ENCODE assay signal across 9 cellular contexts in the genomic region with DNA sequence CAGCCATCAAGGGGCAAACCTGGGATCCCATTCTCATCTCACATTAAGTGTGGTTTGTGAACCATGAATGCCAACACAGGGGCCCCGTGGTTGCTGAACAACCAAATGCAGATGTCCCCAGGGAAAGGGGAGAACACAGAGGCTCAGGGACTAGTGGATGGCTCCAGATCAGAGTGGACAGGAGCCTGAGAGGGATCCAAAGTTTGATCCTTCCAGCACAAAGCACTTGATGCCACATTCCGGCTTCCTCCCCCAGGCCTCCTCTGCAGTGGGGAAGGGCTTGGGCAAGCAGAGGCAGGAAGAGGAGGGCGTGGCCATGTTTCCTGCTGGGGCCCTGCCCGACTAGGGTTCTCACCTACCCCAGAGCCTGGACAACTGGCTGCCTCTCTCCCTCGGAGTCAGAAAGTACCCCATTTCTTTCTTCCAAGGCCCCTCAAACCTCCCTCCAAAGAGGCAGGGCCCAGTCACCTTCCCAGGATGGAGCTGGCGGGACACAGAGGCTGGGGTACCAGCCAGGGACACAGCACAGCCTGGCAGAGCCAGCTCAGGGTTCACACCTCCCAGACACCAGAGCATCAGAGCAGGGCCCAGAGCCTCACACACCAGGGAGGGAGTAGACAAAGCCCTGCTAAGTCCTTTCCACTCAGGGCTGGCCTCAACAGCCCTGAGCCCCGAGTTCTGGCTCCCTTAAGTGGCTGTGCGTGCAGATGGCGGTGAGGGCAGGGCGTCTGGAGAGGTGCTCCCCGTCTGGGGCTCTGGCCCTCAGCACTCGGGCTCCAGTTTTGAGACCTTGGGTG. TPM values are rescaled to one million over a fixed set of nuclear protein-coding genes. Genes with fewer than 3 reads are reported as not detected.
DNase-seq lines count a peak whose midpoint lies in the region; ATAC-seq, FAIRE-seq and TF ChIP-seq lines count a peak whose summit lies in the region.
"Had no signal": no experiment of that assay in that cellular context is flagged by ENCODE, and none has a peak within 500 bp of the region (broad histone marks: within the 10 kb centered on the region; RNA-seq: fewer than 3 reads in every experiment).

No MANE protein-coding gene starts in this region.

- peak overlapping the region; percentile 92 for H3K4me2 ChIP-seq in Karpas-422 (ENCODE audit: low read depth, low read length, poor library complexity, severe bottlenecking)

- H3K27ac Mint-ChIP-seq in Caco-2 (ENCODE audit: unreplicated experiment): peak overlapping the region; percentile 74

- DNase-seq in Caco-2: peak; percentile 67 to 77
- peak; percentile 73 for DNase-seq in Karpas-422
- peak; percentile 69 for DNase-seq in WERI-Rb-1
- DNase-seq in effector CD8-positive, alpha-beta T cell (lab: John Stamatoyannopoulos, UW): peak; percentile 48
- peak; percentile 85 for DNase-seq in upper lobe of right lung
- no peak for DNase-seq in GM12892 (ENCODE audit: insufficient read length)
- DNase-seq in frontal cortex (ENCODE audit: low spot score in 2 of 2): no peak

- no peaks in the 10 kb centered on the region for H4K20me1 ChIP-seq in Karpas-422 (ENCODE audit: insufficient read depth, low read depth, low read length)

- no peaks in the 10 kb centered on the region for H3K36me3 ChIP-seq in Caco-2 (ENCODE audit: control insufficient read depth, insufficient read depth, low read length)
- H3K36me3 ChIP-seq in Karpas-422 (ENCODE audit: insufficient read depth, low read length): no peaks in the 10 kb centered on the region
- H3K36me3 ChIP-seq in WERI-Rb-1: peaks cover 1% of the 10 kb centered on the region; the same call in 1 of the 2 replicates
- H3K36me3 ChIP-seq in mucosa of stomach (ENCODE audit: control insufficient read depth, insufficient read depth, low read length): no peaks in the 10 kb centered on the region
- H3K36me3 ChIP-seq in upper lobe of right lung: no peaks in the 10 kb centered on the region

- no peaks in the 10 kb centered on the region for H3K27me3 Mint-ChIP-seq in Caco-2 (ENCODE audit: insufficient read depth, unreplicated experiment)

- POLR2A ChIA-PET in Caco-2 (lab: Charles Lee): no interaction called here

- peaks cover 14% of the 10 kb centered on the region for H3K79me2 ChIP-seq in Karpas-422 (ENCODE audit: low read length)

- TF ChIP-seq CTCF in Caco-2 (IDR thresholded peaks at IDR 0.05; ENCODE audit: insufficient read depth in 1 of 2, low read depth in 1 of 2, low read length in 1 of 2, severe bottlenecking in 1 of 2, unreplicated experiment in 1 of 2): no peak
- no peak for TF ChIP-seq CTCF in WERI-Rb-1 (IDR thresholded peaks at IDR 0.05; ENCODE audit: low read depth, low read length)
- no peak for TF ChIP-seq CTCF in upper lobe of right lung (IDR thresholded peaks at IDR 0.05)

- peak; percentile 6 for ATAC-seq in upper lobe of right lung

- peaks cover 36% of the 10 kb centered on the region for H3K4me1 Mint-ChIP-seq in Caco-2 (ENCODE audit: low read depth, unreplicated experiment)

- BruUV-seq in Caco-2 (replicated peaks; lab: Mats Ljungman, UMichigan): no TSS peak

- H3K4me3 ChIP-seq in Caco-2 (ENCODE audit: low read depth, low read length) (no peak overlapping the region), Karpas-422 (ENCODE audit: low read length) (peak overlapping the region; percentile 86), WERI-Rb-1 (ENCODE audit: low read depth, low read length) (no peak overlapping the region), mucosa of stomach (ENCODE audit: low read length) (no peak overlapping the region), upper lobe of right lung (peak overlapping the region; percentile 61)

- no peak for FAIRE-seq in GM12892 (lab: Jason Lieb, UNC)
- FAIRE-seq in frontal cortex (lab: Jason Lieb, UNC): no peak

- H3K9me3 ChIP-seq in Caco-2 (no peaks in the 10 kb centered on the region), Karpas-422 (ENCODE audit: low read length) (no peaks in the 10 kb centered on the region), WERI-Rb-1 (ENCODE audit: severe bottlenecking) (no peaks in the 10 kb centered on the region), mucosa of stomach (ENCODE audit: control insufficient read depth, low read length) (no peaks in the 10 kb centered on the region), upper lobe of right lung (no peaks in the 10 kb centered on the region)

- no peak for TF ChIP-seq POLR2A in GM12892 (IDR thresholded peaks at IDR 0.05; ENCODE audit: low read depth, low read length)

- no peaks in the 10 kb centered on the region for H3K27me3 ChIP-seq in Caco-2 (replicated peaks; ENCODE audit: control insufficient read depth, insufficient read depth, low read length)
- H3K27me3 ChIP-seq in Karpas-422 (ENCODE audit: low read length): no peaks in the 10 kb centered on the region
- H3K27me3 ChIP-seq in WERI-Rb-1 (ENCODE audit: insufficient read depth, low read depth, severe bottlenecking): no peaks in the 10 kb centered on the region
- no peaks in the 10 kb centered on the region for H3K27me3 ChIP-seq in mucosa of stomach (ENCODE audit: control insufficient read depth, insufficient read depth, low read length)
- no peaks in the 10 kb centered on the region for H3K27me3 ChIP-seq in upper lobe of right lung

- H3K9me2 ChIP-seq in Karpas-422 (replicated peaks; ENCODE audit: insufficient read depth, low read length): no peaks in the 10 kb centered on the region

- H3K9ac ChIP-seq in Karpas-422 (ENCODE audit: low read length): peak overlapping the region; percentile 90
- peak overlapping the region; percentile 68 for H3K9ac ChIP-seq in mucosa of stomach (ENCODE audit: low read length)

- no peaks in the 10 kb centered on the region for H3K9me3 Mint-ChIP-seq in Caco-2 (ENCODE audit: unreplicated experiment)

- peaks cover 33% of the 10 kb centered on the region for H3K36me3 Mint-ChIP-seq in Caco-2 (ENCODE audit: insufficient read depth, unreplicated experiment)

- peak overlapping the region; percentile 33; the same call in 1 of the 2 replicates for H2AFZ ChIP-seq in Karpas-422 (ENCODE audit: low read length)

- H3K4me1 ChIP-seq in Caco-2: peaks cover 33% of the 10 kb centered on the region
- H3K4me1 ChIP-seq in Karpas-422 (ENCODE audit: low read length): peaks cover 60% of the 10 kb centered on the region
- peaks cover 36% of the 10 kb centered on the region for H3K4me1 ChIP-seq in mucosa of stomach (ENCODE audit: control insufficient read depth, insufficient read depth, low read length)
- peaks cover 20% of the 10 kb centered on the region for H3K4me1 ChIP-seq in upper lobe of right lung

- intact Hi-C loops in Caco-2 (cut with micrococcal nuclease; ENCODE audit: unreplicated experiment): no loop called here
- intact Hi-C loops in upper lobe of right lung (cut with DNase I): no loop called here

- H3K4me3 Mint-ChIP-seq in Caco-2 (ENCODE audit: unreplicated experiment): peak overlapping the region; percentile 81

- H3K27ac ChIP-seq in Karpas-422 (ENCODE audit: low read length) (peak overlapping the region; percentile 61), WERI-Rb-1 (peak overlapping the region; percentile 28), upper lobe of right lung (peak overlapping the region; percentile 63)

- CTCF ChIA-PET in Caco-2 (lab: Charles Lee): no interaction called here

RNA-seq across cellular contexts. Expression of gene RNF44, which starts 4.3 kb away (rescaled TPM):
- 84.2 and 90.8 TPM in 2 replicates for total RNA-seq in Caco-2 (2022)
- 33.1 and 55.8 TPM in 2 replicates for total RNA-seq in Karpas-422 (2014; rRNA removed; shearing (Covaris generic); ENCODE audit: low replicate concordance)
- 48.0 TPM for total RNA-seq in upper lobe of right lung
- 13.1 TPM for polyA plus RNA-seq in GM12892 (2012; ENCODE audit: missing spikeins)
- 9.8 TPM for total RNA-seq in frontal cortex

RNA-seq across cellular contexts. Expression of gene CDHR2, which starts 7.6 kb away (rescaled TPM):
- total RNA-seq in Caco-2 (2022) (0.19 and 0.59 TPM in 2 replicates), upper lobe of right lung (0.35 TPM), frontal cortex (under 0.01 TPM)
- total RNA-seq in Karpas-422 (2014; rRNA removed; shearing (Covaris generic); ENCODE audit: low replicate concordance): 0.04 and 0.07 TPM in 2 replicates
- not detected for polyA plus RNA-seq in GM12892 (2012; ENCODE audit: missing spikeins)
- total RNA-seq: glomerular endothelial cell had no signal

Comparison
In these comparisons a context has a peak if more than half of its experiments do, and no peak if none do; other contexts are left out.
1. DNase-seq: peak in Caco-2 (2 of 2), Karpas-422 (single experiment), WERI-Rb-1 (single experiment), effector CD8-positive, alpha-beta T cell (single experiment) and upper lobe of right lung (single experiment); none in GM12892 (single experiment) and frontal cortex (0 of 2).
2. H3K4me3 ChIP-seq: peak in Karpas-422 (single experiment) and upper lobe of right lung (single experiment); none in Caco-2 (single experiment), WERI-Rb-1 (single experiment) and mucosa of stomach (single experiment).
3. Peak in every context shown above with its lines, with median percentiles within 50 percentile points of each other: H3K27ac ChIP-seq.